ENCODE assay signal across 8 cellular contexts in genomic region chr20:10219452-10219791, GRCh38. TPM values are rescaled to one million over a fixed set of nuclear protein-coding genes. Genes with fewer than 3 reads are reported as not detected.
DNase-seq lines count a peak whose midpoint lies in the region; ATAC-seq and TF ChIP-seq lines count a peak whose summit lies in the region.

No MANE protein-coding gene starts in this region.

- intact Hi-C loops in activated CD4-positive, alpha-beta T cell treated with anti-CD3 and anti-CD28 coated beads, Interleukin-2, amount 10 ng/mL, durations not matched to agents 24 days and 14 days (cut with micrococcal nuclease) = loop anchor here (1.0 to 10.0 kb wide), 6 partner anchors 47 to 453 kb away; partner anchors contain the start of gene JAG1

- H3K4me1 Mint-ChIP-seq in activated CD4-positive, alpha-beta T cell treated with anti-CD3 and anti-CD28 coated beads, Interleukin-2, amount 10 ng/mL, durations not matched to agents 24 days and 14 days = peaks cover 15% of the 10 kb centered on the region

- H3K27me3 Mint-ChIP-seq in activated CD4-positive, alpha-beta T cell treated with anti-CD3 and anti-CD28 coated beads, Interleukin-2, amount 10 ng/mL, durations not matched to agents 24 days and 14 days = peaks cover 22% of the 10 kb centered on the region

- peaks cover 9% of the 10 kb centered on the region for H3K9me3 Mint-ChIP-seq in activated CD4-positive, alpha-beta T cell treated with anti-CD3 and anti-CD28 coated beads, Interleukin-2, amount 10 ng/mL, durations not matched to agents 24 days and 14 days

- peak overlapping the region; percentile 66 for H3K4me3 Mint-ChIP-seq in activated CD4-positive, alpha-beta T cell treated with anti-CD3 and anti-CD28 coated beads, Interleukin-2, amount 10 ng/mL, durations not matched to agents 24 days and 14 days

- no peak for TF ChIP-seq CTCF in GM10266 (IDR thresholded peaks at IDR 0.05; ENCODE audit: control insufficient read depth, insufficient read depth, low read depth, missing control alignments)

- peak; percentile 79 for DNase-seq in GM10266 (ENCODE audit: extremely low spot score)
- peak; percentile 76 for DNase-seq in NCI-H345 (lab: John Stamatoyannopoulos, UW)
- peak; percentile 93 for DNase-seq in activated CD4-positive, alpha-beta T cell treated with anti-CD3 and anti-CD28 coated beads, Interleukin-2, amount 10 ng/mL, durations not matched to agents 24 days and 14 days
- DNase-seq in dedifferentiated amniotic fluid mesenchymal stem cell (ENCODE audit: extremely low spot score) = peak; percentile 23
- DNase-seq in left lobe of liver (ENCODE audit: low spot score) = peak; percentile 72
- peak; percentile 18 to 40 (median 18) for DNase-seq in stimulated activated CD4-positive, alpha-beta T cell treated with anti-CD3 and anti-CD28 coated beads, TNF-alpha, amount 100 ng/mL, for 24 hours (ENCODE audit: low read depth in 3 of 3)
- no peak for DNase-seq in SKM-1 treated with dmso at 0.1 percent for 144 hours (lab: John Stamatoyannopoulos, UW; ENCODE audit: unreplicated experiment)

- peaks cover 1% of the 10 kb centered on the region for H3K36me3 Mint-ChIP-seq in activated CD4-positive, alpha-beta T cell treated with anti-CD3 and anti-CD28 coated beads, Interleukin-2, amount 10 ng/mL, durations not matched to agents 24 days and 14 days (ENCODE audit: low read depth)

- H3K27ac Mint-ChIP-seq in activated CD4-positive, alpha-beta T cell treated with anti-CD3 and anti-CD28 coated beads, Interleukin-2, amount 10 ng/mL, durations not matched to agents 24 days and 14 days = peak overlapping the region; percentile 40

- ATAC-seq in HG02981 (IDR thresholded peaks at IDR 0.05; ENCODE audit: unreplicated experiment) = peak; percentile 70
- peak; percentile 99 for ATAC-seq in left lobe of liver

RNA-seq across cellular contexts. Expression of gene SNAP25, which starts 0.8 kb away (rescaled TPM):
- 3.0 and 3.6 TPM in 2 replicates for total RNA-seq in activated CD4-positive, alpha-beta T cell treated with anti-CD3 and anti-CD28 coated beads, Interleukin-2, amount 10 ng/mL, durations not matched to agents 24 days and 14 days
- not detected for total RNA-seq in left lobe of liver
